Comparison of ENCODE assay signal across 8 cellular contexts in the genomic region with DNA sequence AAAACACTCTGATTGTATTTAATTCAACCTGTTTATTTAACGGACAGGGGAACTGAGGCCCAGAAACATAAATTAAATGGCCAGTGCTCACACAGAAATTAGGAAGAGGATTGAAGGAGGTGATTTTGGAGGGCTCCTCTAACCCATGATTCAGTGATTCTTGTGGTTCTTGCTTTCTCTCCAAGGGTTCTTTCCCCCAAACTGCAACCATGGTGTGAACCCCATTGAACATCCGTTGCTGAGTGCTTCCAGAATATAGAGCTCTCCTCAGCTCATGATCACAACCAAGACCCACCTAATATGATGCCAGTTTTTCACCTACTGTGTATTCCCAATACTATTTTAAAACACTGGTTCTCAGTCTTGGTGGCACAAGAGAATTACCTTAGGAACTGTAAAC. TPM values are rescaled to one million over a fixed set of nuclear protein-coding genes. Genes with fewer than 3 reads are reported as not detected.
DNase-seq lines count a peak whose midpoint lies in the region; ATAC-seq lines count a peak whose summit lies in the region.
"Had no signal": no experiment of that assay in that cellular context is flagged by ENCODE, and none has a peak within 500 bp of the region (broad histone marks: within the 10 kb centered on the region; RNA-seq: fewer than 3 reads in every experiment).

No MANE protein-coding gene starts in this region.

- CTCF ChIA-PET in activated CD4-positive, alpha-beta memory T cell treated with anti-CD3 and anti-CD28 coated beads for 36 hours (lab: Charles Lee) = interaction anchor here (1.3 to 3.9 kb wide), 6 partner anchors 15 to 366 kb away, joined by 3 to 20 read pairs (median 10); no protein-coding TSS in a partner anchor

- intact Hi-C loops in activated CD4-positive, alpha-beta memory T cell treated with anti-CD3 and anti-CD28 coated beads for 36 hours (cut with micrococcal nuclease) = loop anchor here (1.0 to 5.0 kb wide), 3 partner anchors 8 to 177 kb away; no protein-coding TSS in a partner anchor

- no peaks in the 10 kb centered on the region for H3K36me3 ChIP-seq in H7 (replicated peaks; ENCODE audit: control insufficient read depth, insufficient read depth, low read length)

- H3K36me3 Mint-ChIP-seq in IgD-negative memory B cell (peaks cover 2% of the 10 kb centered on the region), immature natural killer cell (peaks cover 4 to 22% (median 9%) of the 10 kb centered on the region in 3 donors)
- peaks cover 12% of the 10 kb centered on the region for H3K36me3 Mint-ChIP-seq in activated CD4-positive, alpha-beta memory T cell treated with anti-CD3 and anti-CD28 coated beads for 36 hours

- no peak for DNase-seq in activated CD4-positive, alpha-beta memory T cell treated with anti-CD3 and anti-CD28 coated beads for 36 hours
- DNase-seq in immature natural killer cell (peak in 1 of 3 donors; percentile 21), H7 (no peak), Ammon's horn (ENCODE audit: low spot score) (no peak), NCI-H69 (lab: John Stamatoyannopoulos, UW) (no peak)
- DNase-seq in stimulated activated naive CD8-positive, alpha-beta T cell treated with anti-CD3 and anti-CD28 coated beads, Interleukin-15, amount 100 ng/mL, for 72 hours = peak in 1 of 2 donors; percentile 28
- DNase-seq: NCI-H524 treated with DMSO at 0.1 percent for 48 hours had no signal

- POLR2A ChIA-PET in activated CD4-positive, alpha-beta memory T cell treated with anti-CD3 and anti-CD28 coated beads for 36 hours (lab: Charles Lee) = interaction anchor here (0.7 to 1.3 kb wide), 3 partner anchors 9 to 80 kb away, joined by 3 read pairs; no protein-coding TSS in a partner anchor

- H3K4me3 Mint-ChIP-seq in IgD-negative memory B cell (no peak overlapping the region), immature natural killer cell (peak overlapping the region; percentile 52 to 79 (median 68))
- peak overlapping the region; percentile 21 for H3K4me3 Mint-ChIP-seq in activated CD4-positive, alpha-beta memory T cell treated with anti-CD3 and anti-CD28 coated beads for 36 hours
- H3K4me3 Mint-ChIP-seq in stimulated activated naive CD8-positive, alpha-beta T cell treated with anti-CD3 and anti-CD28 coated beads, Interleukin-15, amount 100 ng/mL, for 72 hours = peak overlapping the region; percentile 70 to 74

- peak; percentile 50 for ATAC-seq in stimulated activated naive CD8-positive, alpha-beta T cell treated with anti-CD3 and anti-CD28 coated beads, Interleukin-15, amount 100 ng/mL, for 72 hours

- H3K4me1 Mint-ChIP-seq in IgD-negative memory B cell (peaks cover 48 to 63% (median 56%) of the 10 kb centered on the region in 3 donors), immature natural killer cell (peaks cover 51 to 86% of the 10 kb centered on the region in 2 donors)
- H3K4me1 Mint-ChIP-seq in activated CD4-positive, alpha-beta memory T cell treated with anti-CD3 and anti-CD28 coated beads for 36 hours (ENCODE audit: low read depth) = peaks cover 64% of the 10 kb centered on the region
- H3K4me1 Mint-ChIP-seq in stimulated activated naive CD8-positive, alpha-beta T cell treated with anti-CD3 and anti-CD28 coated beads, Interleukin-15, amount 100 ng/mL, for 72 hours = peaks cover 70% of the 10 kb centered on the region

- no peaks in the 10 kb centered on the region for H3K9me3 Mint-ChIP-seq in IgD-negative memory B cell
- no peaks in the 10 kb centered on the region for H3K9me3 Mint-ChIP-seq in activated CD4-positive, alpha-beta memory T cell treated with anti-CD3 and anti-CD28 coated beads for 36 hours
- H3K9me3 Mint-ChIP-seq in immature natural killer cell = no peaks in the 10 kb centered on the region
- H3K9me3 Mint-ChIP-seq in stimulated activated naive CD8-positive, alpha-beta T cell treated with anti-CD3 and anti-CD28 coated beads, Interleukin-15, amount 100 ng/mL, for 72 hours = no peaks in the 10 kb centered on the region

- H3K27me3 Mint-ChIP-seq in IgD-negative memory B cell = no peaks in the 10 kb centered on the region
- H3K27me3 Mint-ChIP-seq in activated CD4-positive, alpha-beta memory T cell treated with anti-CD3 and anti-CD28 coated beads for 36 hours = no peaks in the 10 kb centered on the region
- H3K27me3 Mint-ChIP-seq in immature natural killer cell (ENCODE audit: low read depth in 3 of 3) = peaks cover 5 to 8% (median 8%) of the 10 kb centered on the region in 3 donors
- H3K27me3 Mint-ChIP-seq in stimulated activated naive CD8-positive, alpha-beta T cell treated with anti-CD3 and anti-CD28 coated beads, Interleukin-15, amount 100 ng/mL, for 72 hours = no peaks in the 10 kb centered on the region

- no peak overlapping the region for H3K4me3 ChIP-seq in H7 (ENCODE audit: insufficient read depth, low read depth, low read length)

- peak overlapping the region; percentile 64 to 89 (median 72) for H3K27ac Mint-ChIP-seq in IgD-negative memory B cell
- peak overlapping the region; percentile 79 for H3K27ac Mint-ChIP-seq in activated CD4-positive, alpha-beta memory T cell treated with anti-CD3 and anti-CD28 coated beads for 36 hours
- H3K27ac Mint-ChIP-seq in immature natural killer cell = peak overlapping the region; percentile 80 to 93 (median 88)
- peak overlapping the region; percentile 63 to 88 for H3K27ac Mint-ChIP-seq in stimulated activated naive CD8-positive, alpha-beta T cell treated with anti-CD3 and anti-CD28 coated beads, Interleukin-15, amount 100 ng/mL, for 72 hours

- no peaks in the 10 kb centered on the region for H3K27me3 ChIP-seq in H7 (ENCODE audit: control insufficient read depth, insufficient read depth, low read length)

RNA-seq across cellular contexts. Expression of gene BMP10, which starts 41.4 kb away (rescaled TPM):
- polyA plus RNA-seq in IgD-negative memory B cell = not detected
- not detected for total RNA-seq in activated CD4-positive, alpha-beta memory T cell treated with anti-CD3 and anti-CD28 coated beads for 36 hours
- not detected for polyA plus RNA-seq in immature natural killer cell
- total RNA-seq in H7 (2014; rRNA removed; shearing (Covaris generic)) = not detected in 2 replicates

Comparison
In these comparisons a context has a peak if more than half of its experiments do, and no peak if none do; other contexts are left out.
1. H3K4me3 Mint-ChIP-seq: peak in activated CD4-positive, alpha-beta memory T cell treated with anti-CD3 and anti-CD28 coated beads for 36 hours (single experiment), immature natural killer cell (5 of 5) and stimulated activated naive CD8-positive, alpha-beta T cell treated with anti-CD3 and anti-CD28 coated beads, Interleukin-15, amount 100 ng/mL, for 72 hours (2 of 2); none in IgD-negative memory B cell (0 of 4).
2. Peak in every context shown above with its lines, with median percentiles within 50 percentile points of each other: H3K27ac Mint-ChIP-seq.